Comparison of ENCODE assay signal across 8 cellular contexts in the genomic region with DNA sequence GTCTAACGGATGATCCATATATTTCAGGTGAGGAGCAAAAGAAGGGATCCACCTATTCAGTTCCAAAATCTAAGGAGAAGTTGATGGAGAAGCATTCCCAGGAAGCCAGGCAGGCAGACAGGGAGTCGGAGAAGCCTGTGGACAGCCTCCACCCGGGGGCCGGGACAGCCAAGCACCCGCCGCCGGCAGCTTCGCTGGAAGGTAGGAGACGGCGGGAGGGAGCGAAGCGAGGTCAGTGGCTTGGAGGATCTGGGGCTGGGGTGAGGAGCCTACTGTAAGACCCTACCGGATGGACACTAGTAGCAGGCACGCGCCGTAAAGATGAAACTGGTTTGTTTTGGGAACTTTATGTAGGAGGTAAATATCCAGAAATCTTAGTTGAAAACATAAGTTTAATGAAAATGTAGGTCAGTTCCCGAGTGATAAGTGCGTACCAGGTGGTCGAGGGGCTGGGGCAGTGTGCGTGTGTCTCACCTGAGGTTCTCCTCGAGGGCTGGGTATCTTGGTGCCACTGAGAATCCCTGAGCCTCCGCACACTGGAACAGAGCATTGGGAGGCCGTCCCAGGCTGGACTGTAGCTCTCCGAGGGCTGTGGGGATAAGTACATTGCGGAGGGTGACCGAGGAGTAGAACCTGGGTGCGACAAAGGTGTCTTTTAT. TPM values are rescaled to one million over a fixed set of nuclear protein-coding genes. Genes with fewer than 3 reads are reported as not detected.
A peak's percentile ranks its signal among the peaks of the same experiment; 100 is the strongest.
DNase-seq lines count a peak whose midpoint lies in the region; ATAC-seq, FAIRE-seq and TF ChIP-seq lines count a peak whose summit lies in the region.

No MANE protein-coding gene starts in this region.

- no TSS peak for BruUV-seq in endothelial cell of umbilical vein (replicated peaks; lab: Mats Ljungman, UMichigan)

- H3K4me3 Mint-ChIP-seq in natural killer cell, result peak overlapping the region; percentile 91

- no peaks in the 10 kb centered on the region for H3K9me3 ChIP-seq in RWPE2 (ENCODE audit: severe bottlenecking)
- H3K9me3 ChIP-seq in endothelial cell of umbilical vein (replicated peaks; ENCODE audit: control insufficient read depth, insufficient read depth, low read length), result no peaks in the 10 kb centered on the region

- H2AFZ ChIP-seq in endothelial cell of umbilical vein (ENCODE audit: low read depth, low read length), result peak overlapping the region; percentile 87

- FAIRE-seq in endothelial cell of umbilical vein (lab: Jason Lieb, UNC), result no peak

- POLR2A ChIA-PET in endothelial cell of umbilical vein (lab: Charles Lee), result no interaction called here

- H3K9me1 ChIP-seq in endothelial cell of umbilical vein (replicated peaks; ENCODE audit: control insufficient read depth, extremely low read depth, insufficient read depth, low read length), result no peaks in the 10 kb centered on the region

- H3K79me2 ChIP-seq in endothelial cell of umbilical vein (ENCODE audit: control insufficient read depth, insufficient read depth, low read length), result peaks cover 34% of the 10 kb centered on the region

- H3K4me3 ChIP-seq in RWPE2 (ENCODE audit: severe bottlenecking) (peak overlapping the region; percentile 89), endothelial cell of umbilical vein (replicated peaks in 1 of 3; ENCODE audit: insufficient read depth in 1 of 3, low read depth in 1 of 3, low read length in 3 of 3) (peak overlapping the region; percentile 68 to 98 (median 74))

- no peaks in the 10 kb centered on the region for H3K27me3 Mint-ChIP-seq in natural killer cell (ENCODE audit: low read depth in 2 of 2)

- H3K9me3 Mint-ChIP-seq in natural killer cell, result no peaks in the 10 kb centered on the region

- TF ChIP-seq POLR2A in endothelial cell of umbilical vein (IDR thresholded peaks at IDR 0.05; ENCODE audit: low read depth, low read length), result no peak

- dilution Hi-C loops in endothelial cell of umbilical vein (cut with MboI; ENCODE audit: extremely low pct_ligation_motif_present, low sequenced_read_pairs), result no loop called here

- H3K27ac Mint-ChIP-seq in natural killer cell, result peak overlapping the region; percentile 82 to 83

- H3K4me1 ChIP-seq in RWPE2 (ENCODE audit: insufficient read depth, poor library complexity, severe bottlenecking) (peaks cover 6% of the 10 kb centered on the region), endothelial cell of umbilical vein (ENCODE audit: control insufficient read depth, extremely low read depth, insufficient read depth, low read length) (peaks cover 13% of the 10 kb centered on the region)

- TF ChIP-seq CTCF in RWPE2 (IDR thresholded peaks at IDR 0.05; ENCODE audit: poor library complexity, severe bottlenecking), result no peak
- TF ChIP-seq CTCF in endothelial cell of umbilical vein (IDR thresholded peaks at IDR 0.05; ENCODE audit: extremely low read depth in 1 of 2, insufficient read depth in 1 of 2, low read depth in 1 of 2, low read length in 2 of 2), result no peak
- no peak for TF ChIP-seq CTCF in natural killer cell (IDR thresholded peaks at IDR 0.05)

- H3K9ac ChIP-seq in endothelial cell of umbilical vein (replicated peaks; ENCODE audit: extremely low read depth, insufficient read depth, low read length), result peak overlapping the region; percentile 77

- peak; percentile 52 for DNase-seq in Right ventricle myocardium inferior (ENCODE audit: missing footprints)
- DNase-seq in left ventricle myocardium superior, result no peak
- no peak for DNase-seq in RWPE2 (ENCODE audit: low spot score)
- DNase-seq in endothelial cell of umbilical vein (ENCODE audit: low read depth, low spot score), result no peak
- no peak for DNase-seq in natural killer cell
- DNase-seq in GDM1 (lab: John Stamatoyannopoulos, UW), result no peak
- DNase-seq in posterior vena cava (ENCODE audit: low spot score), result no peak
- DNase-seq in SHP77 treated with DMSO at 0.1 percent for 48 hours (lab: John Stamatoyannopoulos, UW), result no peak

- H4K20me1 ChIP-seq in endothelial cell of umbilical vein (replicated peaks; ENCODE audit: control insufficient read depth, extremely low read depth, insufficient read depth, low read length), result no peaks in the 10 kb centered on the region

- H3K27ac ChIP-seq in RWPE2 (ENCODE audit: poor library complexity, severe bottlenecking), result peak overlapping the region; percentile 57
- H3K27ac ChIP-seq in endothelial cell of umbilical vein (ENCODE audit: insufficient read depth, low read depth, low read length), result peak overlapping the region; percentile 49

- CTCF ChIA-PET in endothelial cell of umbilical vein (lab: Charles Lee), result interaction anchor here (0.6 to 1.6 kb wide), 5 partner anchors 9 to 44 kb away, joined by 3 to 5 read pairs (median 3); a partner anchor contains a TSS

- peaks cover 50% of the 10 kb centered on the region for H3K36me3 ChIP-seq in RWPE2 (ENCODE audit: low read depth)
- H3K36me3 ChIP-seq in endothelial cell of umbilical vein (ENCODE audit: control insufficient read depth in 2 of 2, extremely low read depth in 1 of 2, insufficient read depth in 2 of 2, low read length in 2 of 2), result peaks cover 0 to 4% of the 10 kb centered on the region in 2 experiments

- no peak for ATAC-seq in Right ventricle myocardium inferior
- no peak for ATAC-seq in left ventricle myocardium superior
- peak; percentile 47 for ATAC-seq in RWPE2 (ENCODE audit: low read depth)
- no peak for ATAC-seq in natural killer cell

- peak overlapping the region; percentile 51 for H3K4me2 ChIP-seq in endothelial cell of umbilical vein (ENCODE audit: insufficient read depth, low read length)

- H3K27me3 ChIP-seq in RWPE2 (ENCODE audit: insufficient read depth, poor library complexity, severe bottlenecking) (no peaks in the 10 kb centered on the region), endothelial cell of umbilical vein (ENCODE audit: control insufficient read depth in 2 of 2, insufficient read depth in 2 of 2, low read length in 2 of 2) (no peaks in the 10 kb centered on the region)

- peaks cover 27 to 37% of the 10 kb centered on the region in 2 donors for H3K4me1 Mint-ChIP-seq in natural killer cell

- H3K36me3 Mint-ChIP-seq in natural killer cell, result no peaks in the 10 kb centered on the region

- intact Hi-C loops in Right ventricle myocardium inferior (cut with DNase I) (loop anchor here (5.0 to 10.0 kb wide), 2 partner anchors 44 to 334 kb away; a partner anchor contains a TSS), left ventricle myocardium superior (cut with micrococcal nuclease) (no loop called here), endothelial cell of umbilical vein (cut with micrococcal nuclease) (no loop called here), natural killer cell (cut with micrococcal nuclease) (loop anchor here (10.0 kb wide), 1 partner anchor 94 kb away; a partner anchor contains a TSS), posterior vena cava (cut with DNase I) (no loop called here)

RNA-seq across cellular contexts. Expression of a gene that starts 0.7 kb away (rescaled TPM):
- 1.6 TPM for total RNA-seq in Right ventricle myocardium inferior
- total RNA-seq in left ventricle myocardium superior, result 2.6 TPM
- total RNA-seq in endothelial cell of umbilical vein, result 11.4 and 13.7 TPM in 2 replicates
- polyA plus RNA-seq in endothelial cell of umbilical vein, result 3.5 and 4.7 TPM in 2 replicates
- polyA plus RNA-seq in endothelial cell of umbilical vein (2011; cell fraction: cytosol; rRNA removed), result 3.8 and 3.9 TPM in 2 replicates
- polyA plus RNA-seq in endothelial cell of umbilical vein (2011; cell fraction: nucleus; rRNA removed), result 9.7 and 11.2 TPM in 2 replicates
- polyA plus RNA-seq in endothelial cell of umbilical vein (2012), result 6.5 and 6.8 TPM in 2 replicates
- polyA minus RNA-seq in endothelial cell of umbilical vein, result 4.0 and 4.4 TPM in 2 replicates
- 4.4 TPM for polyA minus RNA-seq in endothelial cell of umbilical vein (2011; cell fraction: cytosol; rRNA and poly(A)+ RNA removed)
- 5.0 and 5.3 TPM in 2 replicates for polyA minus RNA-seq in endothelial cell of umbilical vein (2011; cell fraction: nucleus; rRNA and poly(A)+ RNA removed)
- total RNA-seq in natural killer cell, result 10 to 100 TPM in 1 of 3 donors, 1 to 10 TPM in 2; 6.5 to 11.9 (median 8.4) TPM
- total RNA-seq in posterior vena cava, result 1 to 10 TPM; 5.0 to 5.8 TPM

RNA-seq across cellular contexts. Expression of a gene that starts 0.8 kb away (rescaled TPM):
- total RNA-seq in Right ventricle myocardium inferior (40.6 TPM), left ventricle myocardium superior (36.5 TPM), endothelial cell of umbilical vein (83.9 and 86.3 TPM in 2 replicates), natural killer cell (100 to 1,000 TPM; 124 to 135 (median 134) TPM), posterior vena cava (10 to 100 TPM; 47.1 to 59.8 TPM)
- 101 and 110 TPM in 2 replicates for polyA plus RNA-seq in endothelial cell of umbilical vein
- polyA plus RNA-seq in endothelial cell of umbilical vein (2011; cell fraction: cytosol; rRNA removed), result 64.1 and 84.6 TPM in 2 replicates
- 98.7 and 105 TPM in 2 replicates for polyA plus RNA-seq in endothelial cell of umbilical vein (2011; cell fraction: nucleus; rRNA removed)
- polyA plus RNA-seq in endothelial cell of umbilical vein (2012), result 67.5 and 82.6 TPM in 2 replicates
- 82.6 and 99.7 TPM in 2 replicates for polyA minus RNA-seq in endothelial cell of umbilical vein
- polyA minus RNA-seq in endothelial cell of umbilical vein (2011; cell fraction: cytosol; rRNA and poly(A)+ RNA removed), result 64.0 TPM
- 24.9 and 33.4 TPM in 2 replicates for polyA minus RNA-seq in endothelial cell of umbilical vein (2011; cell fraction: nucleus; rRNA and poly(A)+ RNA removed)

RNA-seq across cellular contexts. Expression of a gene that starts 28.1 kb away (rescaled TPM):
- total RNA-seq in Right ventricle myocardium inferior (21.9 TPM), left ventricle myocardium superior (23.6 TPM), endothelial cell of umbilical vein (84.0 and 99.9 TPM in 2 replicates), natural killer cell (100 to 1,000 TPM; 102 to 123 (median 114) TPM), posterior vena cava (10 to 100 TPM; 33.7 to 37.5 TPM)
- 74.5 and 83.8 TPM in 2 replicates for polyA plus RNA-seq in endothelial cell of umbilical vein
- polyA plus RNA-seq in endothelial cell of umbilical vein (2011; cell fraction: cytosol; rRNA removed), result 38.4 and 55.0 TPM in 2 replicates
- polyA plus RNA-seq in endothelial cell of umbilical vein (2011; cell fraction: nucleus; rRNA removed), result 427 and 457 TPM in 2 replicates
- 40.9 and 50.9 TPM in 2 replicates for polyA plus RNA-seq in endothelial cell of umbilical vein (2012)
- polyA minus RNA-seq in endothelial cell of umbilical vein, result 46.7 and 52.0 TPM in 2 replicates
- 15.4 TPM for polyA minus RNA-seq in endothelial cell of umbilical vein (2011; cell fraction: cytosol; rRNA and poly(A)+ RNA removed)
- polyA minus RNA-seq in endothelial cell of umbilical vein (2011; cell fraction: nucleus; rRNA and poly(A)+ RNA removed), result 55.0 and 57.4 TPM in 2 replicates

RNA-seq across cellular contexts. Expression of a gene that starts 43.2 kb away (rescaled TPM):
- 3.4 TPM for total RNA-seq in Right ventricle myocardium inferior
- total RNA-seq in left ventricle myocardium superior, result 2.3 TPM
- 7.4 and 8.7 TPM in 2 replicates for total RNA-seq in endothelial cell of umbilical vein
- polyA plus RNA-seq in endothelial cell of umbilical vein, result 7.3 and 11.6 TPM in 2 replicates
- polyA plus RNA-seq in endothelial cell of umbilical vein (2011; cell fraction: cytosol; rRNA removed), result 3.4 and 7.2 TPM in 2 replicates
- polyA plus RNA-seq in endothelial cell of umbilical vein (2011; cell fraction: nucleus; rRNA removed), result 3.5 and 4.1 TPM in 2 replicates
- 4.9 and 7.4 TPM in 2 replicates for polyA plus RNA-seq in endothelial cell of umbilical vein (2012)
- polyA minus RNA-seq in endothelial cell of umbilical vein, result 3.0 and 3.2 TPM in 2 replicates
- 6.6 TPM for polyA minus RNA-seq in endothelial cell of umbilical vein (2011; cell fraction: cytosol; rRNA and poly(A)+ RNA removed)
- 1.6 and 4.2 TPM in 2 replicates for polyA minus RNA-seq in endothelial cell of umbilical vein (2011; cell fraction: nucleus; rRNA and poly(A)+ RNA removed)
- 10 to 100 TPM; 23.1 to 37.9 (median 24.0) TPM for total RNA-seq in natural killer cell
- 10 to 100 TPM in 1 of 2 donors, 1 to 10 TPM in 1; 7.9 to 13.0 TPM for total RNA-seq in posterior vena cava

RNA-seq across cellular contexts. Expression of a gene that starts 44.9 kb away (rescaled TPM):
- total RNA-seq in Right ventricle myocardium inferior (not detected), left ventricle myocardium superior (not detected), endothelial cell of umbilical vein (0.44 and 0.60 TPM in 2 replicates), natural killer cell (not detected), posterior vena cava (under 1 TPM in 1 of 2 donors, not detected in 1; 0.79 TPM)
- 0.37 and 0.99 TPM in 2 replicates for polyA plus RNA-seq in endothelial cell of umbilical vein
- 0.06 and 0.38 TPM in 2 replicates for polyA plus RNA-seq in endothelial cell of umbilical vein (2011; cell fraction: cytosol; rRNA removed)
- 1.1 and 1.4 TPM in 2 replicates for polyA plus RNA-seq in endothelial cell of umbilical vein (2011; cell fraction: nucleus; rRNA removed)
- polyA plus RNA-seq in endothelial cell of umbilical vein (2012), result 0.15 and 0.17 TPM in 2 replicates
- 0.55 and 0.66 TPM in 2 replicates for polyA minus RNA-seq in endothelial cell of umbilical vein
- not detected for polyA minus RNA-seq in endothelial cell of umbilical vein (2011; cell fraction: cytosol; rRNA and poly(A)+ RNA removed)
- polyA minus RNA-seq in endothelial cell of umbilical vein (2011; cell fraction: nucleus; rRNA and poly(A)+ RNA removed), result 0.48 TPM in 1 of 2 replicates, not detected in the other

Comparison
In these comparisons a context has a peak if more than half of its experiments do, and no peak if none do; other contexts are left out.
1. intact Hi-C loops: an anchor here in Right ventricle myocardium inferior (5.0 to 10.0 kb wide) and natural killer cell (10.0 kb wide); none called in left ventricle myocardium superior, endothelial cell of umbilical vein and posterior vena cava.